9 cellular contexts compared by ENCODE assay signal in genomic region chr11:14336507-14337503, GRCh38. TPM values are rescaled to one million over a fixed set of nuclear protein-coding genes. Genes with fewer than 3 reads are reported as not detected.
DNase-seq lines count a peak whose midpoint lies in the region; ATAC-seq and TF ChIP-seq lines count a peak whose summit lies in the region.
"Had no signal": no experiment of that assay in that cellular context is flagged by ENCODE, and none has a peak within 500 bp of the region (broad histone marks: within the 10 kb centered on the region; RNA-seq: fewer than 3 reads in every experiment).

No MANE protein-coding gene starts in this region.

- 0 to 6% methylated on average over 2 of the region's 2 CpGs for WGBS in GM23248 (ENCODE audit: low coverage in 1 of 2, low lambda C conversion rate in 2 of 2, missing lambda C conversion rate in 2 of 2), 2 experiments

- H3K4me1 ChIP-seq in ACC112 (ENCODE audit: control insufficient read depth, insufficient read depth, low read length, unreplicated experiment) (peaks cover 54% of the 10 kb centered on the region), GM23248 (ENCODE audit: insufficient read depth) (peaks cover 62% of the 10 kb centered on the region), foreskin keratinocyte (peaks cover 19% of the 10 kb centered on the region), uterus (no peaks in the 10 kb centered on the region)

- H3K36me3 Mint-ChIP-seq in WTC11 = peaks cover 14% of the 10 kb centered on the region

- H2AFZ ChIP-seq in ACC112 (ENCODE audit: low read length, unreplicated experiment) (no peak overlapping the region), GM23248 (no peak overlapping the region)

- intact Hi-C loops in uterus (cut with DNase I; ENCODE audit: low total_unique reads) = no loop called here

- H3K27ac ChIP-seq in ACC112 (ENCODE audit: low read depth, low read length) = peak overlapping the region; percentile 89
- H3K27ac ChIP-seq in GM23248 = peak overlapping the region; percentile 87
- peak overlapping the region; percentile 95 for H3K27ac ChIP-seq in foreskin keratinocyte
- H3K27ac ChIP-seq in uterus = no peak overlapping the region
- no peak overlapping the region for H3K27ac ChIP-seq in WERI-Rb-1
- H3K27ac ChIP-seq: SJCRH30 had no signal

- H3K4me2 ChIP-seq in GM23248 (ENCODE audit: unreplicated experiment) = peak overlapping the region; percentile 56

- ATAC-seq in WTC11 (no peak), foreskin keratinocyte (peak; percentile 100)

- H3K9me3 ChIP-seq in GM23248 (ENCODE audit: low read depth) (no peaks in the 10 kb centered on the region), uterus (peaks cover 0 to 6% of the 10 kb centered on the region in 2 donors), WERI-Rb-1 (ENCODE audit: severe bottlenecking) (no peaks in the 10 kb centered on the region)

- CTCF ChIA-PET in WTC11 (lab: Charles Lee) = interaction anchor here (0.7 to 3.0 kb wide), 7 partner anchors 28 to 82 kb away, joined by 3 to 10 read pairs (median 5); no protein-coding TSS in a partner anchor

- TF ChIP-seq CTCF in WTC11 (IDR thresholded peaks at IDR 0.05) (no peak), foreskin keratinocyte (conservative IDR thresholded peaks at IDR 0.05) (no peak), uterus (IDR thresholded peaks at IDR 0.05) (no peak), WERI-Rb-1 (IDR thresholded peaks at IDR 0.05; ENCODE audit: low read depth, low read length) (no peak)

- no peaks in the 10 kb centered on the region for H3K9me2 ChIP-seq in GM23248 (ENCODE audit: insufficient read depth)

- H4K20me1 ChIP-seq in GM23248 (ENCODE audit: insufficient read depth) = peaks cover 18% of the 10 kb centered on the region

- H3K79me2 ChIP-seq in ACC112 (ENCODE audit: control insufficient read depth, insufficient read depth, low read length, unreplicated experiment) (peaks cover 86% of the 10 kb centered on the region), GM23248 (ENCODE audit: insufficient read depth) (peaks cover 100% of the 10 kb centered on the region)

- H3K4me3 Mint-ChIP-seq in WTC11 = peak overlapping the region; percentile 9

- peaks cover 15% of the 10 kb centered on the region for H3K9me3 Mint-ChIP-seq in WTC11

- H3F3A ChIP-seq in GM23248 (ENCODE audit: insufficient read depth) = peaks cover 58% of the 10 kb centered on the region

- DNase-seq in GM23248 (peak; percentile 97), WTC11 (ENCODE audit: low spot score) (no peak), foreskin keratinocyte (peak; percentile 99), NCI-H2029 treated with DMSO at 0.1 percent for 48 hours (lab: John Stamatoyannopoulos, UW) (no peak), uterus (no peak), WERI-Rb-1 (no peak), NCI-H1930 (lab: John Stamatoyannopoulos, UW) (no peak)

- in situ Hi-C loops in GM23248 (cut with MboI) = loop anchor here (10.0 kb wide), 1 partner anchor 62 kb away; no protein-coding TSS in a partner anchor

- POLR2A ChIA-PET in WTC11 (lab: Charles Lee) = interaction anchor here (0.6 to 1.0 kb wide), 3 partner anchors 21 to 136 kb away, joined by 3 read pairs; no protein-coding TSS in a partner anchor

- H3K4me3 ChIP-seq in ACC112 (ENCODE audit: low read depth, low read length) (peak overlapping the region; percentile 60), GM23248 (peak overlapping the region; percentile 54), uterus (no peak overlapping the region), WERI-Rb-1 (ENCODE audit: low read depth, low read length) (no peak overlapping the region)
- H3K4me3 ChIP-seq: SJCRH30 had no signal

- H3K27me3 Mint-ChIP-seq in WTC11 (ENCODE audit: low read depth) = no peaks in the 10 kb centered on the region

- peaks cover 74% of the 10 kb centered on the region for H3K4me1 Mint-ChIP-seq in WTC11

- no peak for TF ChIP-seq POLR2A in uterus (IDR thresholded peaks at IDR 0.05)

- H3K27me3 ChIP-seq in ACC112 (ENCODE audit: insufficient read depth, low read length) (no peaks in the 10 kb centered on the region), GM23248 (replicated peaks; ENCODE audit: insufficient read depth) (no peaks in the 10 kb centered on the region), foreskin keratinocyte (no peaks in the 10 kb centered on the region), uterus (no peaks in the 10 kb centered on the region), WERI-Rb-1 (ENCODE audit: insufficient read depth, low read depth, severe bottlenecking) (no peaks in the 10 kb centered on the region)
- H3K27me3 ChIP-seq: SJCRH30 had no signal

- peak overlapping the region; percentile 74 for H3K27ac Mint-ChIP-seq in WTC11

- peak overlapping the region; percentile 68 for H3K9ac ChIP-seq in GM23248

- H3K36me3 ChIP-seq in ACC112 (ENCODE audit: insufficient read depth, low read length) (peaks cover under 1% of the 10 kb centered on the region; the same call in 1 of the 2 replicates), GM23248 (ENCODE audit: low read depth) (no peaks in the 10 kb centered on the region), uterus (no peaks in the 10 kb centered on the region), WERI-Rb-1 (no peaks in the 10 kb centered on the region)

TF ChIP-seq in WTC11, 78 proteins besides CTCF, POLR2A, EP300 and RAD21:
- no peak for TF ChIP-seq ATF1 (CRISPR knock-in tag; IDR thresholded peaks at IDR 0.05)
- TF ChIP-seq SP1 (CRISPR knock-in tag; conservative IDR thresholded peaks at IDR 0.05) = no peak
- peak; percentile 99 for TF ChIP-seq ZNF317 (CRISPR knock-in tag; IDR thresholded peaks at IDR 0.05; ENCODE audit: borderline replicate concordance, low read depth)
- TF ChIP-seq E2F5 (CRISPR knock-in tag; IDR thresholded peaks at IDR 0.05) = no peak
- no peak for TF ChIP-seq ZNF416 (CRISPR knock-in tag; IDR thresholded peaks at IDR 0.05)
- no peak for TF ChIP-seq MLX (CRISPR knock-in tag; IDR thresholded peaks at IDR 0.05)
- TF ChIP-seq ELF4 (CRISPR knock-in tag; IDR thresholded peaks at IDR 0.05; ENCODE audit: low read depth) = no peak
- no peak for TF ChIP-seq SMAD3 (CRISPR knock-in tag; IDR thresholded peaks at IDR 0.05; ENCODE audit: borderline replicate concordance)
- no peak for TF ChIP-seq NR2C2 (CRISPR knock-in tag; IDR thresholded peaks at IDR 0.05)
- no peak for TF ChIP-seq HMGA2 (CRISPR knock-in tag; IDR thresholded peaks at IDR 0.05)
- no peak for TF ChIP-seq ZNF425 (CRISPR knock-in tag; conservative IDR thresholded peaks at IDR 0.05)
- TF ChIP-seq NR3C1 (CRISPR knock-in tag; conservative IDR thresholded peaks at IDR 0.05; ENCODE audit: low read depth) = no peak
- TF ChIP-seq NFE2L1 (CRISPR knock-in tag; IDR thresholded peaks at IDR 0.05) = no peak
- no peak for TF ChIP-seq E2F1 (CRISPR knock-in tag; IDR thresholded peaks at IDR 0.05)
- no peak for TF ChIP-seq FOXP1 (CRISPR knock-in tag; IDR thresholded peaks at IDR 0.05; ENCODE audit: borderline replicate concordance)
- peak; percentile 88 for TF ChIP-seq GABPB1 (CRISPR knock-in tag; IDR thresholded peaks at IDR 0.05)

RNA-seq across cellular contexts. Expression of gene RRAS2, which starts 22.2 kb away (rescaled TPM):
- total RNA-seq in GM23248 (2014; rRNA removed; shearing (Covaris generic)) = 328 and 382 TPM in 2 replicates
- polyA plus RNA-seq in GM23248 (2016; fragmentation: Nextera tagmentation; extraction: Ambion mirVana) (260 and 268 TPM in 2 replicates), foreskin keratinocyte (80.7 and 89.3 TPM in 2 replicates)
- total RNA-seq in WTC11 (2021) (161 to 164 TPM (median 164 TPM) in 3 replicates), foreskin keratinocyte (106 and 111 TPM in 2 replicates), uterus (10 to 100 TPM; 18.7 to 43.6 (median 36.8) TPM)

Comparison
In these comparisons a context has a peak if more than half of its experiments do, and no peak if none do; other contexts are left out.
1. H3K27ac ChIP-seq: peak in ACC112 (single experiment), GM23248 (single experiment) and foreskin keratinocyte (single experiment); none in uterus (0 of 2) and WERI-Rb-1 (single experiment).
2. H3K4me3 ChIP-seq: peak in ACC112 (single experiment) and GM23248 (single experiment); none in uterus (0 of 2) and WERI-Rb-1 (single experiment).
3. DNase-seq: peak in GM23248 (single experiment) and foreskin keratinocyte (2 of 2); none in WTC11 (single experiment), NCI-H2029 treated with DMSO at 0.1 percent for 48 hours (single experiment), uterus (0 of 2), WERI-Rb-1 (single experiment) and NCI-H1930 (0 of 2).